8 cellular contexts compared by ENCODE assay signal in the genomic region with DNA sequence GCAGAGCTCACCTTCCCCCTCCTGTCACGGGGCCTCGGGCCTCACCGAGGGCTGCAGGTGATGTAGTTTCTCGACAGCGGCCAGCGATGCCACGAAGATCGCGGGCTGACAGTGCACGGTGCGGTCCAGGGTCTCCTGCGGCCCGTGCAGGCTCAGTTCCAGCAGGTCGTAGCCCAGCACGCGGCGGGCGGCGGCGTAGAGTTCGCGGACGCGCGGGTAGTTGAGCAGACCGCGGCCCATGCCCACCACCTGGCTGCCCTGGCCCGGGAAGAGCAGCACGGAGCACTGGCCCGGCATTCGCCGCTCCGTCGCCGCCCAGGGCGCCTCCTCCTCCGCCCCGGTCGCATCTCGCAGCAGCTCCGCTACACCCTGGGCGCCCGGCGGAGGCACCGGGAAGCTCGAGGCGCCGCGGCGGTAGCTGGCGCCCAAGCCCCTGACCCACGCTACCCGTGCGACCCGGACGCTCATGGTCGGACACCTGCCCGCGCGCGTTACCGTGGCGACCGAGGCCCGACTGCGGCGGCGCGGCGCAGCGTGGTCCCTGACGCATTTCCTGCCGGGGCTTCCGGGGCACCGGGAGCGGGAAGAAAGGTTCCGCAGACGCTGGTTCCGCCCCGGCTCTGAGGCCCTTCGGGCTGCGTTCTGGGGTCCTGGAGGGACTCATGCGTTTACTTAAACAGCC.
DNase-seq lines count a peak whose midpoint lies in the region; ATAC-seq, FAIRE-seq and TF ChIP-seq lines count a peak whose summit lies in the region.

A gene with protein sequence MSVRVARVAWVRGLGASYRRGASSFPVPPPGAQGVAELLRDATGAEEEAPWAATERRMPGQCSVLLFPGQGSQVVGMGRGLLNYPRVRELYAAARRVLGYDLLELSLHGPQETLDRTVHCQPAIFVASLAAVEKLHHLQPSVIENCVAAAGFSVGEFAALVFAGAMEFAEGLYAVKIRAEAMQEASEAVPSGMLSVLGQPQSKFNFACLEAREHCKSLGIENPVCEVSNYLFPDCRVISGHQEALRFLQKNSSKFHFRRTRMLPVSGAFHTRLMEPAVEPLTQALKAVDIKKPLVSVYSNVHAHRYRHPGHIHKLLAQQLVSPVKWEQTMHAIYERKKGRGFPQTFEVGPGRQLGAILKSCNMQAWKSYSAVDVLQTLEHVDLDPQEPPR (minus strand): TSS at position 518 of the 682 bp plus-strand sequence. CDS start 50 bp downstream, at position 468.

- peak; percentile 86 for TF ChIP-seq POLR2A in Raji (IDR thresholded peaks at IDR 0.05; ENCODE audit: insufficient read depth, low read depth, low read length)

- H3K4me2 ChIP-seq in KMS-11 = peak within 1 kb of the TSS; percentile 81; the same call in 1 of the 2 replicates

- peak; percentile 66 for ATAC-seq in GM21526 (IDR thresholded peaks at IDR 0.05; ENCODE audit: low FRiP score, unreplicated experiment)

- no peaks in the 10 kb centered on the region for H3K9me3 Mint-ChIP-seq in nephron

- peak within 1 kb of the TSS; percentile 82 for H2AFZ ChIP-seq in KMS-11 (ENCODE audit: low read depth)

- H3K4me3 ChIP-seq in KMS-11 (IDR thresholded peaks at IDR 0.05; ENCODE audit: insufficient read depth, low read depth, low read length) = no peak within 1 kb of the TSS
- peak within 1 kb of the TSS; percentile 86 for H3K4me3 ChIP-seq in fibroblast of pulmonary artery (replicated peaks; ENCODE audit: low read depth, low read length)

- H3K4me3 Mint-ChIP-seq in nephron = peak within 1 kb of the TSS; percentile 89 to 90 (median 89)

- no peaks in the 10 kb centered on the region for H3K36me3 ChIP-seq in KMS-11 (ENCODE audit: insufficient read depth)

- H4K20me1 ChIP-seq in KMS-11 (ENCODE audit: insufficient read depth) = no peaks in the 10 kb centered on the region

- peaks cover 23% of the 10 kb centered on the region for H3K4me1 ChIP-seq in KMS-11 (ENCODE audit: low read depth, poor library complexity, severe bottlenecking)

- peak within 1 kb of the TSS; percentile 70 for H3K27ac ChIP-seq in KMS-11

- no peak for TF ChIP-seq CTCF in D721Med (IDR thresholded peaks at IDR 0.05; ENCODE audit: insufficient read depth, missing control alignments)
- TF ChIP-seq CTCF in KMS-11 (conservative IDR thresholded peaks at IDR 0.05; ENCODE audit: low read depth, low read length) = no peak
- no peak for TF ChIP-seq CTCF in fibroblast of pulmonary artery (IDR thresholded peaks at IDR 0.05; ENCODE audit: low read length, missing control alignments)
- TF ChIP-seq CTCF in nephron (IDR thresholded peaks at IDR 0.05; ENCODE audit: unreplicated experiment in 3 of 3) = no peak

- peak within 1 kb of the TSS; percentile 75 to 94 (median 85) for H3K27ac Mint-ChIP-seq in nephron

- H3K9ac ChIP-seq in KMS-11 = peak within 1 kb of the TSS; percentile 75

- DNase-seq in D721Med (ENCODE audit: insufficient read length, low spot score) = peak; percentile 63
- DNase-seq in activated effector memory CD4-positive, alpha-beta T cell treated with Interleukin-2 at 50 U/mL for 16 hours = peak; percentile 74
- DNase-seq in fibroblast of pulmonary artery (ENCODE audit: low read depth) = peak; percentile 77
- peak; percentile 75 for DNase-seq in stimulated activated naive CD4-positive, alpha-beta T cell treated with Interleukin-2 at 50 U/mL for 16 hours (lab: John Stamatoyannopoulos, UW)

- no peaks in the 10 kb centered on the region for H3K4me1 Mint-ChIP-seq in nephron

- peaks cover 23% of the 10 kb centered on the region for H3K36me3 Mint-ChIP-seq in nephron (ENCODE audit: low read depth)

- no peak for FAIRE-seq in D721Med (lab: Jason Lieb, UNC)

- no peaks in the 10 kb centered on the region for H3K27me3 Mint-ChIP-seq in nephron (ENCODE audit: low read depth)

- no peaks in the 10 kb centered on the region for H3K27me3 ChIP-seq in KMS-11 (ENCODE audit: insufficient read depth, low read depth)

- peaks cover 15% of the 10 kb centered on the region for H3K79me2 ChIP-seq in KMS-11 (ENCODE audit: insufficient read depth, low read depth)
